In genomic region chr19:55674459-55674840, GRCh38 we compare ENCODE assay signal across 8 cellular contexts. TPM values are rescaled to one million over a fixed set of nuclear protein-coding genes. Genes with fewer than 3 reads are reported as not detected.
DNase-seq lines count a peak whose midpoint lies in the region; TF ChIP-seq lines count a peak whose summit lies in the region.

No MANE protein-coding gene starts in this region.

- peaks cover 35% of the 10 kb centered on the region for H3K36me3 ChIP-seq in CD4-positive, alpha-beta memory T cell (ENCODE audit: insufficient read depth, low read length)
- H3K36me3 ChIP-seq in OCI-LY3 (replicated peaks; ENCODE audit: low read depth, low read length) = peaks cover 31% of the 10 kb centered on the region
- H3K36me3 ChIP-seq in effector memory CD4-positive, alpha-beta T cell (ENCODE audit: control insufficient read depth, insufficient read depth, low read length) = peaks cover 43% of the 10 kb centered on the region

- H3K4me1 Mint-ChIP-seq in CD4-positive, alpha-beta memory T cell = peaks cover 30 to 75% (median 51%) of the 10 kb centered on the region in 4 donors
- H3K4me1 Mint-ChIP-seq in neural crest cell = peaks cover 50% of the 10 kb centered on the region

- peaks cover 91% of the 10 kb centered on the region for H3K79me2 ChIP-seq in OCI-LY3 (ENCODE audit: low read length)

- peak overlapping the region; percentile 94 for H3K27ac ChIP-seq in CD4-positive, alpha-beta memory T cell (ENCODE audit: low read depth, low read length)
- peak overlapping the region; percentile 55 for H3K27ac ChIP-seq in OCI-LY3 (ENCODE audit: low read length)
- H3K27ac ChIP-seq in effector memory CD4-positive, alpha-beta T cell (ENCODE audit: insufficient read depth, low read length, poor library complexity, severe bottlenecking) = peak overlapping the region; percentile 72

- H3K4me2 ChIP-seq in OCI-LY3 (ENCODE audit: low read length) = peak overlapping the region; percentile 69

- peaks cover 0 to 1% (median 0%) of the 10 kb centered on the region in 8 donors for H3K9me3 Mint-ChIP-seq in CD4-positive, alpha-beta memory T cell
- H3K9me3 Mint-ChIP-seq in neural crest cell = no peaks in the 10 kb centered on the region

- H3K27me3 Mint-ChIP-seq in CD4-positive, alpha-beta memory T cell = no peaks in the 10 kb centered on the region
- H3K27me3 Mint-ChIP-seq in neural crest cell (ENCODE audit: low read depth) = peaks cover 9% of the 10 kb centered on the region

- DNase-seq in CD4-positive, alpha-beta memory T cell = no peak
- no peak for DNase-seq in effector memory CD4-positive, alpha-beta T cell
- no peak for DNase-seq in neural crest cell (ENCODE audit: low read depth, low spot score)
- no peak for DNase-seq in SW480 (ENCODE audit: low spot score)
- DNase-seq in amniotic stem cell (lab: John Stamatoyannopoulos, UW) = no peak
- no peak for DNase-seq in NCI-H2196 treated with DMSO at 0.1 percent for 48 hours (lab: John Stamatoyannopoulos, UW; ENCODE audit: unreplicated experiment)
- DNase-seq in hepatic stellate cell (ENCODE audit: low spot score) = no peak

- H3K27ac Mint-ChIP-seq in CD4-positive, alpha-beta memory T cell = peak overlapping the region; percentile 91 to 95 (median 93)
- no peak overlapping the region for H3K27ac Mint-ChIP-seq in neural crest cell (ENCODE audit: unreplicated experiment)

- POLR2A ChIA-PET in CD4-positive, alpha-beta memory T cell (lab: Charles Lee; ENCODE audit: partially characterized antibody) = interaction anchor here (0.7 to 2.3 kb wide), 4 partner anchors 17 to 41 kb away, joined by 3 to 17 read pairs (median 6); partner anchors contain the start of gene U2AF2

- H3K27me3 ChIP-seq in CD4-positive, alpha-beta memory T cell (ENCODE audit: insufficient read depth, low read length) = no peaks in the 10 kb centered on the region
- H3K27me3 ChIP-seq in OCI-LY3 (ENCODE audit: low read depth, low read length) = no peaks in the 10 kb centered on the region
- no peaks in the 10 kb centered on the region for H3K27me3 ChIP-seq in effector memory CD4-positive, alpha-beta T cell (replicated peaks; ENCODE audit: control insufficient read depth, insufficient read depth, low read length, poor library complexity, severe bottlenecking)

- H3K9me3 ChIP-seq in CD4-positive, alpha-beta memory T cell (ENCODE audit: control insufficient read depth in 1 of 2, low read length in 2 of 2) = no peaks in the 10 kb centered on the region
- H3K9me3 ChIP-seq in OCI-LY3 (ENCODE audit: insufficient read depth, low read length) = no peaks in the 10 kb centered on the region
- H3K9me3 ChIP-seq in effector memory CD4-positive, alpha-beta T cell (ENCODE audit: control insufficient read depth, low read length) = no peaks in the 10 kb centered on the region

- TF ChIP-seq CTCF in OCI-LY3 (IDR thresholded peaks at IDR 0.05; ENCODE audit: low read depth, low read length) (no peak), neural crest cell (conservative IDR thresholded peaks at IDR 0.05) (no peak)

- H3K4me3 Mint-ChIP-seq in CD4-positive, alpha-beta memory T cell = peak overlapping the region; percentile 12 to 65 (median 56)
- H3K4me3 Mint-ChIP-seq in neural crest cell = peak overlapping the region; percentile 87

- peaks cover 59% of the 10 kb centered on the region for H3K4me1 ChIP-seq in CD4-positive, alpha-beta memory T cell (ENCODE audit: insufficient read depth, low read length)
- peaks cover 43% of the 10 kb centered on the region for H3K4me1 ChIP-seq in OCI-LY3 (ENCODE audit: low read length)
- H3K4me1 ChIP-seq in effector memory CD4-positive, alpha-beta T cell (ENCODE audit: control insufficient read depth, insufficient read depth, low read length, poor library complexity, severe bottlenecking) = peaks cover 24% of the 10 kb centered on the region

- peak overlapping the region in 1 of 2 donors; percentile 79 for H3K4me3 ChIP-seq in CD4-positive, alpha-beta memory T cell (ENCODE audit: low read length in 2 of 2)
- peak overlapping the region; percentile 99 for H3K4me3 ChIP-seq in OCI-LY3 (ENCODE audit: low read length)
- H3K4me3 ChIP-seq in effector memory CD4-positive, alpha-beta T cell (ENCODE audit: insufficient read depth, low read depth, low read length, poor library complexity, severe bottlenecking) = peak overlapping the region; percentile 48

- peaks cover 29 to 60% of the 10 kb centered on the region in 2 donors for H3K36me3 Mint-ChIP-seq in CD4-positive, alpha-beta memory T cell
- H3K36me3 Mint-ChIP-seq in neural crest cell (ENCODE audit: low read depth) = peaks cover 17% of the 10 kb centered on the region

- H4K20me1 ChIP-seq in OCI-LY3 (ENCODE audit: insufficient read depth, low read length) = peaks cover 46% of the 10 kb centered on the region

- intact Hi-C loops in CD4-positive, alpha-beta memory T cell (cut with micrococcal nuclease) = loop anchor here (2.0 kb wide), 1 partner anchor 76 kb away; the partner anchor contains the start of gene FIZ1

- CTCF ChIA-PET in CD4-positive, alpha-beta memory T cell (lab: Charles Lee; ENCODE audit: partially characterized antibody) = no interaction called here

- no peak overlapping the region for H2AFZ ChIP-seq in OCI-LY3 (ENCODE audit: low read depth, low read length)

- H3K9ac ChIP-seq in OCI-LY3 (ENCODE audit: low read length) = peak overlapping the region; percentile 59

RNA-seq across cellular contexts. Expression of gene EPN1, which starts 0.6 kb away (rescaled TPM):
- 10 to 100 TPM; 53.9 to 56.9 TPM for total RNA-seq in CD4-positive, alpha-beta memory T cell
- 10 to 100 TPM in 1 of 2 donors, 1 to 10 TPM in 1; 3.9 to 15.6 TPM for polyA plus RNA-seq in CD4-positive, alpha-beta memory T cell
- 129 and 130 TPM in 2 replicates for total RNA-seq in neural crest cell

RNA-seq across cellular contexts. Expression of gene U2AF2, which starts 19.6 kb away (rescaled TPM):
- 100 to 1,000 TPM; 256 to 259 TPM for total RNA-seq in CD4-positive, alpha-beta memory T cell
- polyA plus RNA-seq in CD4-positive, alpha-beta memory T cell = 10 to 100 TPM in 1 of 2 donors, 1 to 10 TPM in 1; 1.3 to 14.3 TPM
- total RNA-seq in neural crest cell = 342 and 365 TPM in 2 replicates

RNA-seq across cellular contexts. Expression of gene CCDC106, which starts 26.4 kb away (rescaled TPM):
- total RNA-seq in CD4-positive, alpha-beta memory T cell = 1 to 10 TPM; 1.2 to 1.5 TPM
- under 1 TPM; 0.47 to 0.69 TPM for polyA plus RNA-seq in CD4-positive, alpha-beta memory T cell
- total RNA-seq in neural crest cell = 18.7 and 18.9 TPM in 2 replicates

RNA-seq across cellular contexts. Expression of gene ZNF581, which starts 31.0 kb away (rescaled TPM):
- total RNA-seq in CD4-positive, alpha-beta memory T cell = 10 to 100 TPM; 21.2 to 23.4 TPM
- 10 to 100 TPM; 22.5 to 28.5 TPM for polyA plus RNA-seq in CD4-positive, alpha-beta memory T cell
- 40.8 and 41.9 TPM in 2 replicates for total RNA-seq in neural crest cell

RNA-seq across cellular contexts. Expression of gene ZNF580, which starts 33.6 kb away (rescaled TPM):
- total RNA-seq in CD4-positive, alpha-beta memory T cell = 100 to 1,000 TPM in 1 of 2 experiments, 10 to 100 TPM in 1; 92.7 to 105 TPM
- polyA plus RNA-seq in CD4-positive, alpha-beta memory T cell = 10 to 100 TPM in 1 of 2 donors, 1 to 10 TPM in 1; 7.2 to 17.8 TPM
- 39.1 and 41.8 TPM in 2 replicates for total RNA-seq in neural crest cell
